9 cellular contexts compared by ENCODE assay signal in the genomic region with DNA sequence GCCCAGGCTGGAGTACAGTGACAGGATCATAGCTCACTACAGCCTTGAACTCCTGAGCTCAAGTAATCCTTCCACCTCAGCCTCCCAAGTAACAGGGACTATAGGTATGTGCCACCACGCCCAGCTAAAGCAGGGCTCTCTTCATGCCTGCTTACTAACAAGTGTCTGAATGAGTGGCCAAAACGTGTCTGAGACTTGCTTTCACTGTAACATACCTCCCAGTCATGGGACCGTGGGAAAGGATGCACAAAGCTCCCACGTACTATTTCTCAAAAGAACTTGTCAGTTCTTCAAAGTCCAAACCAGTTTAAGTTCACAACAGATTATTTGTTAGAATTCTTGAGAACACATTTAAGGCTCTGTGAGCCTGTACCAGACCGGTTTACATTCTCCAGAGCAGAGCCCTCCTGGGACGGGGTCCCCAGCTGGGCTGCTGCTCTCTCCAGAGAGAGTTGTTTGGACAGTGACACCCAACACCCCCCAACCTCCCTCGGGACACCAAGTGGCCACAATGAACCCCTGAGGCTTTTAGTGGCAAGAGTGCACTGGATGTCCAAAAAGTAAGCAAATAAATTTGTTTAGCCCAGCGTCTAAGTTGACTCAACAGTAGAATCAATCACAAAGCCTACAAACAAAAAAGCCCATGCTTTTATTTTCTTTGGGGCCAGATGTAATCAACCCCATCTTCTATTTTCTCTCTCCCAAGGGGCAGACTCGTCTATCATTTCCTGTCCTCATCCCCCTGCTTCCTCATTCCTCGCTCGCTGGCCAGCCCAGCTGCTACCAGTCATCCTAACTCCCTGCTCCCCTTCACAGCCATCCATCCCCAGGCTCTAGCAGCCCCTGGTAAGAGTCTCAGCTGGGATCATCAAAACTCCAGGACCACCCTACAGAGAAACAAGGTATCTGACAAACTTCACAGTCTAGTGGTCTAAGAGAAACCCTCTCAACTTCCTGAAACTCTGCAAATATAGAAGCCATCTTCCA.
A peak's percentile ranks its signal among the peaks of the same experiment; 100 is the strongest.
DNase-seq lines count a peak whose midpoint lies in the region; ATAC-seq and TF ChIP-seq lines count a peak whose summit lies in the region.
"Had no signal": no experiment of that assay in that cellular context is flagged by ENCODE, and none has a peak within 500 bp of the region (broad histone marks: within the 10 kb centered on the region; RNA-seq: fewer than 3 reads in every experiment).

No MANE protein-coding gene starts in this region.

- H3K27me3 Mint-ChIP-seq in effector memory CD8-positive, alpha-beta T cell, result no peaks in the 10 kb centered on the region

- ATAC-seq in GM19467 (IDR thresholded peaks at IDR 0.05; ENCODE audit: unreplicated experiment) (peak; percentile 70), HG03439 (IDR thresholded peaks at IDR 0.05; ENCODE audit: unreplicated experiment) (peak; percentile 65)
- ATAC-seq in effector memory CD8-positive, alpha-beta T cell (replicated peaks), result no peak

- DNase-seq in ELF-1 (ENCODE audit: low read depth, low spot score), result peak; percentile 56
- no peak for DNase-seq in effector memory CD8-positive, alpha-beta T cell
- no peak for DNase-seq in coronary artery (ENCODE audit: low spot score)
- DNase-seq in foreskin melanocyte, result no peak
- no peak for DNase-seq in HuH-7.5 (ENCODE audit: low spot score)
- DNase-seq in HCEC 1CT, result no peak

- H3K27ac Mint-ChIP-seq in effector memory CD8-positive, alpha-beta T cell, result peak overlapping the region in 1 of 2 donors; percentile 57

- TF ChIP-seq CTCF in coronary artery (IDR thresholded peaks at IDR 0.05), result no peak

- H3K4me3 Mint-ChIP-seq in effector memory CD8-positive, alpha-beta T cell, result peak overlapping the region; percentile 21 to 37

- peaks cover 2% of the 10 kb centered on the region for H3K36me3 Mint-ChIP-seq in effector memory CD8-positive, alpha-beta T cell (ENCODE audit: insufficient read depth)

- H3K9me3 Mint-ChIP-seq in effector memory CD8-positive, alpha-beta T cell, result no peaks in the 10 kb centered on the region

- peaks cover 24 to 33% of the 10 kb centered on the region in 2 donors for H3K4me1 Mint-ChIP-seq in effector memory CD8-positive, alpha-beta T cell (ENCODE audit: low read depth in 2 of 2)

- H3K4me3 ChIP-seq in coronary artery, result no peak overlapping the region
- H3K4me3 ChIP-seq: thoracic aorta had no signal

- no peak overlapping the region for H3K27ac ChIP-seq in coronary artery
- H3K27ac ChIP-seq: thoracic aorta had no signal
